ENCODE assay signal across 17 cellular contexts in the genomic region with DNA sequence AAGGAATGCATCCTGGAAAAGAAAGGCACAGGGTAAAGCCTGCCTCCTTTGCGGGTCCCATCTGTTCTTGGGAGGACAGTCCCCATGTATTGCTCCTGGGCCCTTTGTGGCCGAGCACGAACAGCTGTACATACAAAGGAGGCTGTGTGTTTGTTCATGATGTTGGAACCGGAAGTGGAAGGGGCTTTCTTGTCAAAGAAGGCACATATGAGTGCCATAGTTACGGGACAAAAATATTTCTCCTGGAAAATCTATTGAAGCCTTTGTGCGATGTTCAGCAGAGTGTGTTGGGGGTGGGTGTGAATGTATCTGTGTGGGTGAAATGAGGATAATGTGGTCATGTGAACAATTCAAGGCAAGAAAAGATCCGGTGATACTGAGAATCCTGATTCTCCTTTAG.
DNase-seq lines count a peak whose midpoint lies in the region; ATAC-seq and TF ChIP-seq lines count a peak whose summit lies in the region.
"Had no signal": no experiment of that assay in that cellular context is flagged by ENCODE, and none has a peak within 500 bp of the region (broad histone marks: within the 10 kb centered on the region; RNA-seq: fewer than 3 reads in every experiment).

No MANE protein-coding gene starts in this region.

- DNase-seq in DMS53 (lab: John Stamatoyannopoulos, UW) (peak; percentile 96), NCI-H510A (lab: John Stamatoyannopoulos, UW) (peak; percentile 73), dorsolateral prefrontal cortex (no peak), ecto neural progenitor cell (ENCODE audit: low spot score) (no peak), posterior cingulate gyrus (no peak)
- DNase-seq: activated CD4-positive, CD25-positive, alpha-beta regulatory T cell treated with anti-CD3 and anti-CD28 coated beads, Interleukin-2, amount 50 U/mL, for 72 hours; activated CD8-positive, alpha-beta memory T cell treated with anti-CD3 and anti-CD28 coated beads, Interleukin-2, amount 50 U/mL, for 48 hours; activated naive CD4-positive, alpha-beta T cell treated with anti-CD3 and anti-CD28 coated beads for 36 hours; DMS79; mesendoderm; NCI-H226; pancreas had no signal

- H3K4me3 ChIP-seq in dorsolateral prefrontal cortex (peak overlapping the region in 36 of 59 donors; percentile 0 to 54 (median 25)), neutrophil (ENCODE audit: low read depth in 1 of 2, low read length in 1 of 2) (no peak overlapping the region)
- H3K4me3 ChIP-seq: cardiac muscle cell, pancreas had no signal

- no peaks in the 10 kb centered on the region for H3K9me3 ChIP-seq in neutrophil
- H3K9me3 ChIP-seq: pancreas had no signal

- intact Hi-C loops in dorsolateral prefrontal cortex (cut with DNase I): no loop called here
- intact Hi-C loops in posterior cingulate gyrus (cut with DNase I): no loop called here

- H3K27me3 ChIP-seq in dorsolateral prefrontal cortex (no peaks in the 10 kb centered on the region), neutrophil (no peaks in the 10 kb centered on the region)
- H3K27me3 ChIP-seq: cardiac muscle cell, pancreas had no signal

- peaks cover 36 to 57% of the 10 kb centered on the region in 2 experiments for H3K4me1 ChIP-seq in neutrophil (ENCODE audit: control insufficient read depth in 1 of 2, insufficient read depth in 1 of 2, low read depth in 1 of 2, low read length in 1 of 2)
- H3K4me1 ChIP-seq: pancreas had no signal

- H3K27ac ChIP-seq in dorsolateral prefrontal cortex: peak overlapping the region in 51 of 59 donors; percentile 13 to 84 (median 56)
- peak overlapping the region; percentile 43 for H3K27ac ChIP-seq in neutrophil
- H3K27ac ChIP-seq: cardiac muscle cell, pancreas had no signal

- no peaks in the 10 kb centered on the region for H3K36me3 ChIP-seq in neutrophil
- H3K36me3 ChIP-seq: cardiac muscle cell, pancreas had no signal

- TF ChIP-seq CTCF in dorsolateral prefrontal cortex (IDR thresholded peaks at IDR 0.05 in 54 of 56, conservative IDR thresholded peaks at IDR 0.05 in 2 of 56; ENCODE audit: low read depth in 1 of 56, partially characterized antibody in 56 of 56) (no peak), neutrophil (IDR thresholded peaks at IDR 0.05) (no peak)

- ATAC-seq in GM19023 (IDR thresholded peaks at IDR 0.05; ENCODE audit: unreplicated experiment) (no peak), GM18511 (IDR thresholded peaks at IDR 0.05; ENCODE audit: unreplicated experiment) (no peak)
- ATAC-seq: HCT116, pancreas had no signal

Comparison
In these comparisons a context has a peak if more than half of its experiments do, and no peak if none do; other contexts are left out.
1. DNase-seq: peak in DMS53 (single experiment) and NCI-H510A (single experiment); none in dorsolateral prefrontal cortex (0 of 10), ecto neural progenitor cell (single experiment) and posterior cingulate gyrus (0 of 10).
2. H3K4me3 ChIP-seq: peak in dorsolateral prefrontal cortex (36 of 59); none in neutrophil (0 of 2).